Comparison of ENCODE assay signal across 28 cellular contexts in genomic region chr6:37089783-37090182, GRCh38.
"Had no signal": no experiment of that assay in that cellular context is flagged by ENCODE, and none has a peak within 500 bp of the region (broad histone marks: within the 10 kb centered on the region; RNA-seq: fewer than 3 reads in every experiment).

No MANE protein-coding gene starts in this region.

- H3K27ac ChIP-seq: left lung, lower lobe of right lung, ovary, prostate gland, sigmoid colon, suprapubic skin, thoracic aorta, tibial artery, upper lobe of right lung had no signal

- FAIRE-seq: islet of Langerhans, kidney, small intestine, urothelium cell line had no signal

- H3K9me3 Mint-ChIP-seq: immature natural killer cell; naive B cell; natural killer cell; stimulated activated effector memory CD8-positive, alpha-beta T cell treated with anti-CD3 and anti-CD28 coated beads, Interleukin-12 subunit alpha, Interleukin-12 subunit beta, amount 100 ng/mL, for 72 hours; stimulated activated naive CD8-positive, alpha-beta T cell treated with anti-CD3 and anti-CD28 coated beads, Interleukin-15, Interleukin-2, amounts not matched to agents 100 ng/mL and 50 ng/mL, for 24 hours had no signal

- DNase-seq: hypothalamus; immature natural killer cell; kidney; left colon; left lung; lower lobe of right lung; mammary epithelial cell; mesenchymal stem cell; naive B cell; natural killer cell; ovary; retina; right cardiac atrium; sigmoid colon; small intestine; spleen; stimulated activated CD4-positive, alpha-beta T cell treated with anti-CD3 and anti-CD28 coated beads, Interleukin-4, amount 100 ng/mL, for 24 hours; stimulated activated naive CD4-positive, alpha-beta T cell; tibial artery; trophoblast cell; upper lobe of right lung had no signal

- H3K4me1 ChIP-seq: prostate gland, sigmoid colon, upper lobe of right lung had no signal

- H3K4me1 Mint-ChIP-seq: immature natural killer cell, naive B cell had no signal

- H3K4me3 Mint-ChIP-seq: immature natural killer cell; naive B cell; natural killer cell; stimulated activated effector memory CD8-positive, alpha-beta T cell treated with anti-CD3 and anti-CD28 coated beads, Interleukin-12 subunit alpha, Interleukin-12 subunit beta, amount 100 ng/mL, for 72 hours; stimulated activated naive CD8-positive, alpha-beta T cell treated with anti-CD3 and anti-CD28 coated beads, Interleukin-15, Interleukin-2, amounts not matched to agents 100 ng/mL and 50 ng/mL, for 24 hours had no signal

- H3K27me3 Mint-ChIP-seq: stimulated activated naive CD8-positive, alpha-beta T cell treated with anti-CD3 and anti-CD28 coated beads, Interleukin-15, Interleukin-2, amounts not matched to agents 100 ng/mL and 50 ng/mL, for 24 hours had no signal

- ATAC-seq: left colon; left lung; lower lobe of right lung; natural killer cell; right cardiac atrium; stimulated activated effector memory CD8-positive, alpha-beta T cell treated with anti-CD3 and anti-CD28 coated beads, Interleukin-12 subunit alpha, Interleukin-12 subunit beta, amount 100 ng/mL, for 72 hours; upper lobe of right lung had no signal

- H3K9me3 ChIP-seq: left lung, lower lobe of right lung, ovary, prostate gland, sigmoid colon, spleen, suprapubic skin, thoracic aorta, tibial artery, upper lobe of right lung had no signal

- H3K27ac Mint-ChIP-seq: immature natural killer cell; natural killer cell; stimulated activated effector memory CD8-positive, alpha-beta T cell treated with anti-CD3 and anti-CD28 coated beads, Interleukin-12 subunit alpha, Interleukin-12 subunit beta, amount 100 ng/mL, for 72 hours; stimulated activated naive CD8-positive, alpha-beta T cell treated with anti-CD3 and anti-CD28 coated beads, Interleukin-15, Interleukin-2, amounts not matched to agents 100 ng/mL and 50 ng/mL, for 24 hours had no signal

- H3K36me3 Mint-ChIP-seq: naive B cell; natural killer cell; stimulated activated effector memory CD8-positive, alpha-beta T cell treated with anti-CD3 and anti-CD28 coated beads, Interleukin-12 subunit alpha, Interleukin-12 subunit beta, amount 100 ng/mL, for 72 hours had no signal

- H3K4me3 ChIP-seq: left lung, lower lobe of right lung, ovary, prostate gland, sigmoid colon, spleen, suprapubic skin, thoracic aorta, tibial artery, upper lobe of right lung had no signal

- H3K27me3 ChIP-seq: left lung, ovary, sigmoid colon, spleen, suprapubic skin, tibial artery, upper lobe of right lung had no signal

- H3K36me3 ChIP-seq: left lung, lower lobe of right lung, ovary, prostate gland, sigmoid colon, spleen, suprapubic skin, thoracic aorta, tibial artery, upper lobe of right lung had no signal
